ENCODE assay signal across 13 cellular contexts in the genomic region with DNA sequence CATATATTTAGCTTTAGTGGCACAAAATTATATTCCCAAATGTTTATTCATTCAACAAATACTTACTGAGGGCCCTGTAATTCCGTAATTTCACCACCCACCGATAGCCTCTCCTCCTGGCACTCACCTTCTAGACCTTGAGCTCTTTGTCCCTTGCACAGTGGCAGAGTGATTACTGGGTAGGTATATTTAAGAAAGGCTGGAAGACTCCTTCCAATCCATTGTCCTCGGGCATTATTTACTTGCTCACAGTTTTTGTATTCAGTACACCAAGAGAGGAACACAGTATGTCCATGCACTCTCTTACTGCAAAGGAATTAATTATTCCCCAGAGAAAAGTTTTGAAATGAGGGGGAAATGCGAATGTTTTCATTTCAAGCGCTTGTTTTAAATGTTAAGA. TPM values are rescaled to one million over a fixed set of nuclear protein-coding genes. Genes with fewer than 3 reads are reported as not detected.
DNase-seq lines count a peak whose midpoint lies in the region; ATAC-seq and TF ChIP-seq lines count a peak whose summit lies in the region.
"Had no signal": no experiment of that assay in that cellular context is flagged by ENCODE, and none has a peak within 500 bp of the region (broad histone marks: within the 10 kb centered on the region; RNA-seq: fewer than 3 reads in every experiment).

No MANE protein-coding gene starts in this region.

- TF ChIP-seq POLR2A in breast epithelium (IDR thresholded peaks at IDR 0.05) (no peak), sigmoid colon (IDR thresholded peaks at IDR 0.05) (no peak)

- H3K4me2 ChIP-seq in OCI-LY3 (ENCODE audit: low read length) = peak overlapping the region; percentile 91

- H3K27ac ChIP-seq in breast epithelium (no peak overlapping the region), OCI-LY3 (ENCODE audit: low read length) (peak overlapping the region; percentile 80), sigmoid colon (no peak overlapping the region)

- CTCF ChIA-PET in MCF 10A (lab: Yijun Ruan, JAX) = no interaction called here

- H3K4me3 ChIP-seq in breast epithelium = no peak overlapping the region
- peak overlapping the region; percentile 92 for H3K4me3 ChIP-seq in OCI-LY3 (ENCODE audit: low read length)
- H3K4me3 ChIP-seq in sigmoid colon = no peak overlapping the region

- peaks cover 9% of the 10 kb centered on the region for H3K4me1 Mint-ChIP-seq in MCF 10A (ENCODE audit: insufficient read depth, unreplicated experiment)
- peaks cover 17 to 18% of the 10 kb centered on the region in 2 donors for H3K4me1 Mint-ChIP-seq in effector memory CD8-positive, alpha-beta T cell (ENCODE audit: low read depth in 2 of 2)
- H3K4me1 Mint-ChIP-seq in stimulated activated naive CD8-positive, alpha-beta T cell treated with anti-CD3 and anti-CD28 coated beads, Interleukin-15, amount 100 ng/mL, for 72 hours = peaks cover 30% of the 10 kb centered on the region

- H3K27ac Mint-ChIP-seq in MCF 10A (ENCODE audit: low read depth, unreplicated experiment) = no peak overlapping the region
- H3K27ac Mint-ChIP-seq in effector memory CD8-positive, alpha-beta T cell = no peak overlapping the region
- H3K27ac Mint-ChIP-seq in stimulated activated naive CD8-positive, alpha-beta T cell treated with anti-CD3 and anti-CD28 coated beads, Interleukin-15, amount 100 ng/mL, for 72 hours = peak overlapping the region in 1 of 2 donors; percentile 52

- peaks cover 25% of the 10 kb centered on the region for H3K27me3 Mint-ChIP-seq in MCF 10A (ENCODE audit: insufficient read depth, unreplicated experiment)
- H3K27me3 Mint-ChIP-seq in effector memory CD8-positive, alpha-beta T cell = peaks cover 55 to 57% of the 10 kb centered on the region in 2 donors
- H3K27me3 Mint-ChIP-seq in stimulated activated naive CD8-positive, alpha-beta T cell treated with anti-CD3 and anti-CD28 coated beads, Interleukin-15, amount 100 ng/mL, for 72 hours = peaks cover 40% of the 10 kb centered on the region

- intact Hi-C loops in MCF 10A (cut with micrococcal nuclease) (loop anchor here (10.0 kb wide), 1 partner anchor 109 kb away; no protein-coding TSS in a partner anchor), breast epithelium (cut with DNase I; ENCODE audit: low total_unique reads) (no loop called here), sigmoid colon (cut with DNase I) (loop anchor here (10.0 kb wide), 1 partner anchor 329 kb away; no protein-coding TSS in a partner anchor)

- BruUV-seq in MCF 10A (replicated peaks; lab: Mats Ljungman, UMichigan) = no TSS peak

- TF ChIP-seq EP300 in sigmoid colon (IDR thresholded peaks at IDR 0.05) = no peak

- H3K4me3 Mint-ChIP-seq in MCF 10A (ENCODE audit: unreplicated experiment) = peak overlapping the region; percentile 88
- peak overlapping the region; percentile 86 for H3K4me3 Mint-ChIP-seq in effector memory CD8-positive, alpha-beta T cell
- H3K4me3 Mint-ChIP-seq in stimulated activated naive CD8-positive, alpha-beta T cell treated with anti-CD3 and anti-CD28 coated beads, Interleukin-15, amount 100 ng/mL, for 72 hours = peak overlapping the region; percentile 87 to 95

- no peaks in the 10 kb centered on the region for H3K36me3 Mint-ChIP-seq in MCF 10A (ENCODE audit: insufficient read depth, unreplicated experiment)
- no peaks in the 10 kb centered on the region for H3K36me3 Mint-ChIP-seq in effector memory CD8-positive, alpha-beta T cell (ENCODE audit: insufficient read depth)

- H3K9me3 ChIP-seq in breast epithelium (no peaks in the 10 kb centered on the region), OCI-LY3 (ENCODE audit: insufficient read depth, low read length) (no peaks in the 10 kb centered on the region), sigmoid colon (no peaks in the 10 kb centered on the region)
- H3K9me3 ChIP-seq: right atrium auricular region had no signal

- no peak for TF ChIP-seq CTCF in MCF 10A (IDR thresholded peaks at IDR 0.05; ENCODE audit: unreplicated experiment)
- no peak for TF ChIP-seq CTCF in breast epithelium (IDR thresholded peaks at IDR 0.05)
- no peak for TF ChIP-seq CTCF in OCI-LY3 (IDR thresholded peaks at IDR 0.05; ENCODE audit: low read depth, low read length)
- no peak for TF ChIP-seq CTCF in sigmoid colon (IDR thresholded peaks at IDR 0.05)

- H3K9ac ChIP-seq in OCI-LY3 (ENCODE audit: low read length) = peak overlapping the region; percentile 97

- H4K20me1 ChIP-seq in OCI-LY3 (ENCODE audit: insufficient read depth, low read length) = peaks cover 29% of the 10 kb centered on the region

- POLR2A ChIA-PET in MCF 10A (lab: Yijun Ruan, JAX) = interaction anchor here (1.3 kb wide), 1 partner anchor 29 kb away, joined by 5 read pairs; no protein-coding TSS in a partner anchor

- DNase-seq in MCF 10A (ENCODE audit: unreplicated experiment) = no peak
- no peak for DNase-seq in breast epithelium (ENCODE audit: low spot score in 2 of 2)
- no peak for DNase-seq in effector memory CD8-positive, alpha-beta T cell
- DNase-seq in stimulated activated naive CD8-positive, alpha-beta T cell treated with anti-CD3 and anti-CD28 coated beads, Interleukin-15, amount 100 ng/mL, for 72 hours = no peak
- DNase-seq in sigmoid colon = no peak
- DNase-seq: activated CD8-positive, alpha-beta memory T cell treated with anti-CD3 and anti-CD28 coated beads, Interleukin-2, amount 50 U/mL, for 48 hours; CD4-positive, alpha-beta memory T cell; effector CD8-positive, alpha-beta T cell; stimulated activated CD8-positive, alpha-beta memory T cell treated with anti-CD3 and anti-CD28 coated beads, Interleukin-4, amount 100 ng/mL, for 48 hours had no signal

- H3K9me3 Mint-ChIP-seq in MCF 10A (ENCODE audit: unreplicated experiment) = no peaks in the 10 kb centered on the region
- no peaks in the 10 kb centered on the region for H3K9me3 Mint-ChIP-seq in effector memory CD8-positive, alpha-beta T cell
- no peaks in the 10 kb centered on the region for H3K9me3 Mint-ChIP-seq in stimulated activated naive CD8-positive, alpha-beta T cell treated with anti-CD3 and anti-CD28 coated beads, Interleukin-15, amount 100 ng/mL, for 72 hours
- H3K9me3 Mint-ChIP-seq: CD4-positive, alpha-beta memory T cell had no signal

- H3K79me2 ChIP-seq in OCI-LY3 (ENCODE audit: low read length) = peaks cover 39% of the 10 kb centered on the region

- 11 to 35% methylated on average over 5 of the region's 5 CpGs for WGBS in sigmoid colon, 2 donors

- peaks cover 0 to 47% of the 10 kb centered on the region in 2 donors for H3K27me3 ChIP-seq in breast epithelium
- 0 out of 2 replicates have a peak, but pooled peaks cover 16% of the 10 kb centered on the region for H3K27me3 ChIP-seq in OCI-LY3 (ENCODE audit: low read depth, low read length)
- peaks cover 7 to 65% (median 36%) of the 10 kb centered on the region in 3 donors for H3K27me3 ChIP-seq in sigmoid colon

- H3K4me1 ChIP-seq in breast epithelium = no peaks in the 10 kb centered on the region
- peaks cover 45% of the 10 kb centered on the region for H3K4me1 ChIP-seq in OCI-LY3 (ENCODE audit: low read length)
- H3K4me1 ChIP-seq in sigmoid colon = peaks cover 0 to 23% (median 21%) of the 10 kb centered on the region in 4 donors

- no peak for ATAC-seq in effector memory CD8-positive, alpha-beta T cell (replicated peaks)
- ATAC-seq in stimulated activated naive CD8-positive, alpha-beta T cell treated with anti-CD3 and anti-CD28 coated beads, Interleukin-15, amount 100 ng/mL, for 72 hours = no peak
- ATAC-seq in HG03108 (IDR thresholded peaks at IDR 0.05; ENCODE audit: unreplicated experiment) = no peak
- no peak for ATAC-seq in HG02852 (IDR thresholded peaks at IDR 0.05; ENCODE audit: unreplicated experiment)

- peak overlapping the region; percentile 88; the same call in 1 of the 2 replicates for H2AFZ ChIP-seq in OCI-LY3 (ENCODE audit: low read depth, low read length)

- H3K36me3 ChIP-seq in breast epithelium (no peaks in the 10 kb centered on the region), OCI-LY3 (replicated peaks; ENCODE audit: low read depth, low read length) (peaks cover 13% of the 10 kb centered on the region), sigmoid colon (no peaks in the 10 kb centered on the region)
- H3K36me3 ChIP-seq: right atrium auricular region had no signal

RNA-seq across cellular contexts. Expression of a gene that starts 1.1 kb away (rescaled TPM):
- total RNA-seq in MCF 10A (2022) (6.2 and 14.0 TPM in 2 replicates), breast epithelium (1 to 10 TPM in 2 of 3 donors, under 1 TPM in 1; 0.16 to 3.2 (median 2.3) TPM), sigmoid colon (1 to 10 TPM in 1 of 4 donors, under 1 TPM in 2, not detected in 1; 0.33 to 1.7 (median 0.41) TPM)
- polyA plus RNA-seq in sigmoid colon = 10 to 100 TPM in 2 of 3 donors, 1 to 10 TPM in 1; 6.0 to 22.7 (median 13.4) TPM
